ENCODE assay signal across 1 cellular context in genomic region chr4:8015512-8015911, GRCh38.
TF ChIP-seq lines count a peak whose summit lies in the region.

No MANE protein-coding gene starts in this region.

TF ChIP-seq in GM12878, 131 proteins besides CTCF, POLR2A, EP300 and RAD21 (continued from another document):
- TF ChIP-seq ZBTB4 (CRISPR knock-in tag; IDR thresholded peaks at IDR 0.05) (no peak), KDM1A (IDR thresholded peaks at IDR 0.05; ENCODE audit: borderline replicate concordance) (no peak), SMAD5 (IDR thresholded peaks at IDR 0.05; ENCODE audit: low read depth) (no peak), KAT2A (conservative IDR thresholded peaks at IDR 0.05; ENCODE audit: control insufficient read depth, low read depth, low read length) (no peak), BACH1 (IDR thresholded peaks at IDR 0.05; ENCODE audit: borderline replicate concordance) (no peak), SIN3A (IDR thresholded peaks at IDR 0.05; ENCODE audit: low read depth, low read length) (no peak), SRF (IDR thresholded peaks at IDR 0.05; ENCODE audit: low read depth in 2 of 2, low read length in 2 of 2) (no peak), CEBPZ (IDR thresholded peaks at IDR 0.05; ENCODE audit: low read depth, low read length) (no peak), MEF2B (IDR thresholded peaks at IDR 0.05; ENCODE audit: partially characterized antibody, poor library complexity, severe bottlenecking) (no peak), HSF1 (IDR thresholded peaks at IDR 0.05; ENCODE audit: low read depth, low read length) (no peak), CBX5 (IDR thresholded peaks at IDR 0.05; ENCODE audit: low read depth) (no peak)
